14 cellular contexts compared by ENCODE assay signal in the genomic region with DNA sequence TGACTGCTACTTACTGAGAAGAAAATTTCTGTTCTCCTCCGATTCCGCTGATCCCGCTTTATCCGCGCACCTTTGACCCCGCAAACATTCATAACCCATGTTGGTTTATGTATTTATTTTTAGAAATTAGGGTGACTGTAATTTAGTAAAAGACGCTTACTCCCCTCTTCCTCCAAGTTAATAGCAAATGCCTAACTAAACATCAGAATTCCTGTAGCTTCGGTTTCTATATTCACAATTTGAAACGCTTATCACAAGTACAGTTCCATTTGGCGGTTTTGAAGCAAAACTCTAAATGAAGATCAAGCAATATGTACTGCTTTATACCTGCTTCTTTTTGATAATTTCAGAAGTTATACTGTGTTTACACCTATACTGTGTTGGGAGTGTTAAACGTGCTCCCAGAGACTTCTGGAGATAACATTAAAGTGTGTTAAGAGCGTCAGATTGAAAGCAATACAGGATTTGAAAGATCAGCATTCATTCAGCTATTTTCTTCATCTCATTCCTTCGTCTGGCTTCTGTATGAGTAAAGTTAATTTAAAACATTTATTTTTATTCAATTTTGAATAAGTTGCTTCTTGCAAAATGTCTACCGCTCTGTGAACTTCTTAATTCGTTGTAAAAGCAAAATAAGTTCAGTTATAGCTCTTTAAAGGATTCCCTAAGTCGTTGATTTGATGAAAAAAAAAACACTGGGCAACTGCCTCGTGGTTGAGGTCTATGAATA. TPM values are rescaled to one million over a fixed set of nuclear protein-coding genes. Genes with fewer than 3 reads are reported as not detected.
DNase-seq lines count a peak whose midpoint lies in the region; ATAC-seq and TF ChIP-seq lines count a peak whose summit lies in the region.
"Had no signal": no experiment of that assay in that cellular context is flagged by ENCODE, and none has a peak within 500 bp of the region (broad histone marks: within the 10 kb centered on the region; RNA-seq: fewer than 3 reads in every experiment).

No MANE protein-coding gene starts in this region.

- peaks cover 12% of the 10 kb centered on the region for H3K36me3 Mint-ChIP-seq in endothelial cell (ENCODE audit: low read depth, unreplicated experiment)
- H3K36me3 Mint-ChIP-seq: CD4-positive, alpha-beta memory T cell had no signal

- ATAC-seq in HG02852 (IDR thresholded peaks at IDR 0.05; ENCODE audit: unreplicated experiment), result no peak
- ATAC-seq: pancreas had no signal

- peaks cover 100% of the 10 kb centered on the region for H3K27me3 ChIP-seq in neural cell (ENCODE audit: insufficient read depth, low read depth, low read length)

- no peak for TF ChIP-seq CTCF in endothelial cell (IDR thresholded peaks at IDR 0.05; ENCODE audit: unreplicated experiment)
- TF ChIP-seq CTCF in neural cell (IDR thresholded peaks at IDR 0.05; ENCODE audit: poor library complexity, severe bottlenecking), result no peak

- no peak overlapping the region for H3K4me2 ChIP-seq in neural cell (ENCODE audit: low read length)

- H3K36me3 ChIP-seq in neural cell (ENCODE audit: insufficient read depth, low read length), result no peaks in the 10 kb centered on the region
- H3K36me3 ChIP-seq: pancreas, transverse colon had no signal

- no peak for TF ChIP-seq EP300 in neural cell (conservative IDR thresholded peaks at IDR 0.05; ENCODE audit: poor library complexity, severe bottlenecking)

- H3K9ac ChIP-seq in neural cell (ENCODE audit: low read length), result no peak overlapping the region

- H3K79me2 ChIP-seq in neural cell (replicated peaks; ENCODE audit: insufficient read depth, low read length), result no peaks in the 10 kb centered on the region

- no peak overlapping the region for H3K27ac Mint-ChIP-seq in endothelial cell (ENCODE audit: unreplicated experiment)
- H3K27ac Mint-ChIP-seq: CD4-positive, alpha-beta memory T cell had no signal

- peaks cover 38% of the 10 kb centered on the region for H3K27me3 Mint-ChIP-seq in endothelial cell (ENCODE audit: unreplicated experiment)

- peaks cover 40% of the 10 kb centered on the region for H3K4me1 Mint-ChIP-seq in endothelial cell (ENCODE audit: unreplicated experiment)

- no peak overlapping the region for H3K4me3 ChIP-seq in neural cell (ENCODE audit: low read length)

- no peaks in the 10 kb centered on the region for H3F3A ChIP-seq in neural cell (ENCODE audit: insufficient read depth, low read length, poor library complexity, severe bottlenecking)

- H3K27ac ChIP-seq in neural cell (ENCODE audit: low read length), result no peak overlapping the region
- H3K27ac ChIP-seq: pancreas had no signal

- H3K9me3 ChIP-seq in neural cell (ENCODE audit: low read length), result no peaks in the 10 kb centered on the region
- H3K9me3 ChIP-seq: pancreas, transverse colon had no signal

- H3K4me3 Mint-ChIP-seq in endothelial cell (ENCODE audit: unreplicated experiment), result peak overlapping the region; percentile 79

- no peak overlapping the region for H2AFZ ChIP-seq in neural cell (ENCODE audit: low read depth, low read length)

- no peaks in the 10 kb centered on the region for H3K9me2 ChIP-seq in neural cell (ENCODE audit: insufficient read depth, low read length)

- TF ChIP-seq RAD21 in neural cell (conservative IDR thresholded peaks at IDR 0.05), result no peak

- H4K20me1 ChIP-seq in neural cell (ENCODE audit: insufficient read depth), result no peaks in the 10 kb centered on the region

- no peaks in the 10 kb centered on the region for H3K9me3 Mint-ChIP-seq in endothelial cell (ENCODE audit: unreplicated experiment)

- peak; percentile 58 for DNase-seq in DMS53 treated with DMSO at 0.1 percent for 48 hours (lab: John Stamatoyannopoulos, UW; ENCODE audit: unreplicated experiment)
- DNase-seq in NCI-H2227 treated with DMSO at 0.1 percent for 48 hours (lab: John Stamatoyannopoulos, UW), result peak; percentile 63
- no peak for DNase-seq in endothelial cell (ENCODE audit: low spot score)
- DNase-seq in NCI-H1436 (lab: John Stamatoyannopoulos, UW), result no peak
- DNase-seq in NCI-H146 treated with DMSO at 0.1 percent for 48 hours (lab: John Stamatoyannopoulos, UW; ENCODE audit: unreplicated experiment), result no peak
- DNase-seq in HT-29 (ENCODE audit: low spot score), result no peak
- DNase-seq: amygdala; CD4-positive, alpha-beta memory T cell; NCI-H1417 treated with DMSO at 0.1 percent for 48 hours; transverse colon had no signal

TF ChIP-seq in neural cell, 6 proteins besides CTCF, POLR2A, EP300 and RAD21:
- no peak for TF ChIP-seq EZH2 (IDR thresholded peaks at IDR 0.05; ENCODE audit: borderline replicate concordance, insufficient read depth, low read length, poor library complexity, severe bottlenecking)
- TF ChIP-seq POLR2AphosphoS5 (IDR thresholded peaks at IDR 0.05), result peak; percentile 60
- no peak for TF ChIP-seq MXI1 (conservative IDR thresholded peaks at IDR 0.05; ENCODE audit: poor library complexity, severe bottlenecking)
- TF ChIP-seq, protein P1, sequence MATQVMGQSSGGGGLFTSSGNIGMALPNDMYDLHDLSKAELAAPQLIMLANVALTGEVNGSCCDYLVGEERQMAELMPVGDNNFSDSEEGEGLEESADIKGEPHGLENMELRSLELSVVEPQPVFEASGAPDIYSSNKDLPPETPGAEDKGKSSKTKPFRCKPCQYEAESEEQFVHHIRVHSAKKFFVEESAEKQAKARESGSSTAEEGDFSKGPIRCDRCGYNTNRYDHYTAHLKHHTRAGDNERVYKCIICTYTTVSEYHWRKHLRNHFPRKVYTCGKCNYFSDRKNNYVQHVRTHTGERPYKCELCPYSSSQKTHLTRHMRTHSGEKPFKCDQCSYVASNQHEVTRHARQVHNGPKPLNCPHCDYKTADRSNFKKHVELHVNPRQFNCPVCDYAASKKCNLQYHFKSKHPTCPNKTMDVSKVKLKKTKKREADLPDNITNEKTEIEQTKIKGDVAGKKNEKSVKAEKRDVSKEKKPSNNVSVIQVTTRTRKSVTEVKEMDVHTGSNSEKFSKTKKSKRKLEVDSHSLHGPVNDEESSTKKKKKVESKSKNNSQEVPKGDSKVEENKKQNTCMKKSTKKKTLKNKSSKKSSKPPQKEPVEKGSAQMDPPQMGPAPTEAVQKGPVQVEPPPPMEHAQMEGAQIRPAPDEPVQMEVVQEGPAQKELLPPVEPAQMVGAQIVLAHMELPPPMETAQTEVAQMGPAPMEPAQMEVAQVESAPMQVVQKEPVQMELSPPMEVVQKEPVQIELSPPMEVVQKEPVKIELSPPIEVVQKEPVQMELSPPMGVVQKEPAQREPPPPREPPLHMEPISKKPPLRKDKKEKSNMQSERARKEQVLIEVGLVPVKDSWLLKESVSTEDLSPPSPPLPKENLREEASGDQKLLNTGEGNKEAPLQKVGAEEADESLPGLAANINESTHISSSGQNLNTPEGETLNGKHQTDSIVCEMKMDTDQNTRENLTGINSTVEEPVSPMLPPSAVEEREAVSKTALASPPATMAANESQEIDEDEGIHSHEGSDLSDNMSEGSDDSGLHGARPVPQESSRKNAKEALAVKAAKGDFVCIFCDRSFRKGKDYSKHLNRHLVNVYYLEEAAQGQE (IDR thresholded peaks at IDR 0.05; ENCODE audit: borderline replicate concordance), result no peak
- no peak for TF ChIP-seq TAF1 (IDR thresholded peaks at IDR 0.05; ENCODE audit: low read depth)
- no peak for TF ChIP-seq SMC3 (conservative IDR thresholded peaks at IDR 0.05; ENCODE audit: poor library complexity)
TF ChIP-seq in neural cell: peak in this region for 1.

RNA-seq across cellular contexts. Expression of a gene that starts 2.4 kb away (rescaled TPM):
- 2.1 TPM for total RNA-seq in endothelial cell (ENCODE audit: unreplicated experiment)
- polyA plus RNA-seq in neural cell, result 0.14 and 0.35 TPM in 2 replicates
- polyA minus RNA-seq in neural cell, result 0.24 and 0.69 TPM in 2 replicates
- total RNA-seq in HT-29 (2014; rRNA removed; shearing (Covaris generic)), result not detected in 2 replicates
- total RNA-seq: CD4-positive, alpha-beta memory T cell; T-helper 1 cell treated with Interleukin-12 subunit alpha and Interleukin-12 subunit beta and Interleukin-4 antibody, amounts not matched to agents 30 ng/mL and 1 ng/mL, for 36 hours had no signal
- polyA plus RNA-seq: CD4-positive, alpha-beta memory T cell had no signal

RNA-seq across cellular contexts. Expression of a gene that starts 54.9 kb away (rescaled TPM):
- 25.6 TPM for total RNA-seq in endothelial cell (ENCODE audit: unreplicated experiment)
- polyA plus RNA-seq in neural cell, result not detected in 2 replicates
- 0.46 TPM in 1 of 2 replicates, not detected in the other for polyA minus RNA-seq in neural cell
- total RNA-seq in HT-29 (2014; rRNA removed; shearing (Covaris generic)), result 23.3 and 26.3 TPM in 2 replicates
- total RNA-seq: CD4-positive, alpha-beta memory T cell; T-helper 1 cell treated with Interleukin-12 subunit alpha and Interleukin-12 subunit beta and Interleukin-4 antibody, amounts not matched to agents 30 ng/mL and 1 ng/mL, for 36 hours had no signal
- polyA plus RNA-seq: CD4-positive, alpha-beta memory T cell had no signal

Comparison
In these comparisons a context has a peak if more than half of its experiments do, and no peak if none do; other contexts are left out.
1. DNase-seq: peak in DMS53 treated with DMSO at 0.1 percent for 48 hours (single experiment) and NCI-H2227 treated with DMSO at 0.1 percent for 48 hours (single experiment); none in endothelial cell (single experiment), NCI-H1436 (single experiment), NCI-H146 treated with DMSO at 0.1 percent for 48 hours (single experiment) and HT-29 (single experiment).